1 cellular context compared by ENCODE assay signal in genomic region chr9:111966324-111966723, GRCh38.
TF ChIP-seq lines count a peak whose summit lies in the region.

No MANE protein-coding gene starts in this region.

TF ChIP-seq in K562, 482 proteins besides CTCF, POLR2A, EP300 and RAD21 (continued from another document and continues in another):
- no peak for TF ChIP-seq AFF4 (CRISPR knock-in tag; IDR thresholded peaks at IDR 0.05)
- TF ChIP-seq HNRNPK (IDR thresholded peaks at IDR 0.05; ENCODE audit: low read depth, low read length, poor library complexity, severe bottlenecking): no peak
- no peak for TF ChIP-seq NCOA2 (IDR thresholded peaks at IDR 0.05; ENCODE audit: partially characterized antibody in 2 of 2)
- no peak for TF ChIP-seq NFYB (IDR thresholded peaks at IDR 0.05; ENCODE audit: extremely low read depth, insufficient read length)
- 0 out of 2 replicates have a peak, but pooled peaks have one; percentile 24 for TF ChIP-seq SMARCE1 (IDR thresholded peaks at IDR 0.05)
- no peak for TF ChIP-seq NR3C1 (CRISPR knock-in tag; IDR thresholded peaks at IDR 0.05)
- TF ChIP-seq BCOR (IDR thresholded peaks at IDR 0.05): peak; percentile 78
- TF ChIP-seq PHF8 (IDR thresholded peaks at IDR 0.05; ENCODE audit: borderline replicate concordance, low read length): no peak
- peak; percentile 91 for TF ChIP-seq ZBTB33 (CRISPR knock-in tag; IDR thresholded peaks at IDR 0.05)
- no peak for TF ChIP-seq ZNF347 (CRISPR knock-in tag; IDR thresholded peaks at IDR 0.05; ENCODE audit: low read depth)
- no peak for TF ChIP-seq ZZZ3 (IDR thresholded peaks at IDR 0.05)
- no peak for TF ChIP-seq NELFE (IDR thresholded peaks at IDR 0.05; ENCODE audit: insufficient read depth, insufficient read length)
- peak; percentile 39 to 48; a peak in 3 of 4 replicates for TF ChIP-seq FOXK2 (conservative IDR thresholded peaks at IDR 0.05 in 1 of 2, IDR thresholded peaks at IDR 0.05 in 1 of 2; ENCODE audit: low read depth in 2 of 2)
- no peak for TF ChIP-seq ZNF239 (CRISPR knock-in tag; IDR thresholded peaks at IDR 0.05)
- TF ChIP-seq TRIM24 (IDR thresholded peaks at IDR 0.05): peak; percentile 20 to 61; a peak in 2 of 4 replicates
- peak; percentile 79 for TF ChIP-seq TCF3 (CRISPR knock-in tag; IDR thresholded peaks at IDR 0.05)
- no peak for TF ChIP-seq FOXJ2 (tag; IDR thresholded peaks at IDR 0.05)
- no peak for TF ChIP-seq ZNF449 (CRISPR knock-in tag; IDR thresholded peaks at IDR 0.05)
- no peak for TF ChIP-seq ZNF134 (CRISPR knock-in tag; conservative IDR thresholded peaks at IDR 0.05)
- peak; percentile 75 for TF ChIP-seq TAL1 (IDR thresholded peaks at IDR 0.05)
- TF ChIP-seq NCOR1 (IDR thresholded peaks at IDR 0.05): peak; percentile 62
- TF ChIP-seq RNF219 (CRISPR knock-in tag; IDR thresholded peaks at IDR 0.05): no peak
- TF ChIP-seq MAX (CRISPR knock-in tag; IDR thresholded peaks at IDR 0.05): peak; percentile 53; the same call in 1 of the 2 replicates
- 0 out of 2 replicates have a peak, but pooled peaks have one; percentile 14 for TF ChIP-seq PKNOX1 (IDR thresholded peaks at IDR 0.05)
- TF ChIP-seq HDAC1 (IDR thresholded peaks at IDR 0.05): peak in 1 of 2 experiments; percentile 47; a peak in 1 of 4 replicates
- TF ChIP-seq ZNF445 (CRISPR knock-in tag; IDR thresholded peaks at IDR 0.05; ENCODE audit: low read depth): no peak
- TF ChIP-seq BDP1 (IDR thresholded peaks at IDR 0.05; ENCODE audit: insufficient read depth, insufficient read length): no peak
- no peak for TF ChIP-seq TAF7 (tag; IDR thresholded peaks at IDR 0.05)
- TF ChIP-seq ARID2 (IDR thresholded peaks at IDR 0.05): no peak
- TF ChIP-seq ZNF146 (CRISPR knock-in tag; IDR thresholded peaks at IDR 0.05; ENCODE audit: unreplicated experiment): no peak
- no peak for TF ChIP-seq ZBTB5 (IDR thresholded peaks at IDR 0.05)
- TF ChIP-seq MTA2 (IDR thresholded peaks at IDR 0.05; ENCODE audit: low read depth): peak; percentile 59
- no peak for TF ChIP-seq ZNF586 (CRISPR knock-in tag; conservative IDR thresholded peaks at IDR 0.05)
- TF ChIP-seq NR2C1 (IDR thresholded peaks at IDR 0.05): no peak; the same call in 1 of the 2 replicates
- 0 out of 2 replicates have a peak, but pooled peaks have one; percentile 6 for TF ChIP-seq NR2C1 (tag; IDR thresholded peaks at IDR 0.05)
- no peak for TF ChIP-seq E2F4 (CRISPR knock-in tag; IDR thresholded peaks at IDR 0.05; ENCODE audit: low read depth)
- TF ChIP-seq HDGF (IDR thresholded peaks at IDR 0.05): no peak
- TF ChIP-seq HEY1 (CRISPR knock-in tag; IDR thresholded peaks at IDR 0.05; ENCODE audit: borderline replicate concordance): no peak
- no peak for TF ChIP-seq GTF2A2 (tag; IDR thresholded peaks at IDR 0.05)
- no peak for TF ChIP-seq ATF7 (IDR thresholded peaks at IDR 0.05)
- TF ChIP-seq ATF3 (IDR thresholded peaks at IDR 0.05): no peak
- no peak for TF ChIP-seq ATF3 (CRISPR knock-in tag; conservative IDR thresholded peaks at IDR 0.05)
- TF ChIP-seq DNMT1 (IDR thresholded peaks at IDR 0.05): no peak
- peak; percentile 91 for TF ChIP-seq ZNF121 (CRISPR knock-in tag; conservative IDR thresholded peaks at IDR 0.05)
